ENCODE assay signal across 1 cellular context in the genomic region with DNA sequence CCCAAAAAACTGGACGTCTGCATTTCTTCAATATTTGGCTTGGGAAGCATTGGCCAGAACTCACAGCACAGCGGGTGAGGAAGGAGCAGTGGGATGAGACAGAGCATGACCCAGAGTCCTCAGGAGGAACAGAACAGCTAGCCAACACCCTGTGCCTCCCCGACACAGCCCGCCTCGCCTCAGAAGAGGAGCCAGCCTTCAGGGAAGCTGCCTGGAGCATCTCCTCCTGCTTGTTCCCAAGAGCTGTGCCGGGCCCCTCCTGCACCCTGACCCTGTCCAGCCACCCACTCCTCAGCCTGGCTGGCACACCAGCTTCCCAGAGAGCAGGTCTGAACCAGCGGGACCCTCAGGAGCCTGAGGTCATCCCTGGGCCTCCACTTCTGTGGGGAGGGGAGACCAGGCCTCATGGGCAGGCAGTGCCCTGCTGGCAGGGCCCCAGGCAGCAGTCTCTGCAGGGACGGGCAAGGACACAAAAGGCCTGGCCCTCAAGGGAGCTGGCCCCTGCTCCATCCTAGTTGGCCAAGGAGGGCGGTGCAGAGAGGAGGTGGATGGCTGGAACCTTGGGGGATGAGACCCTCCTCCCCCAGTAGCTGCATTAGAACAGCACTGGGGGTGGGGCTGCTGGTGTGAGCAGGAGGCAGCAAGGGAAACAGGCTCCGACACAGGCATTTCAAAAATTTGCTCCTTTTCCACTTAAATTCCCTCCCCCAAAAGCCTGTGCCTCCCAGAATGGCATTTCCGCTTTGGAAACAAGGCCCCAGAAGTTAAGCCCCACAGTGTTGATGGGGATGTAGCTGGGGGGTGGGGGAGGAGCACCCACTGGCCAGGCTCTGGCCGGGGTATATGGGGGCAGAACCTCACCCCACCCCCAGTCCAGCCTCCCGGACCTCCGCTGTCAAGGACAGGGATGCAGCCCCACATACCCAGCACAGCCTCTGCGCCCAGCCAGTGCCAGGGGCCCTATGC.
TF ChIP-seq lines count a peak whose summit lies in the region.

No MANE protein-coding gene starts in this region.

TF ChIP-seq in GM23338, 12 proteins besides CTCF, POLR2A, EP300 and RAD21 (continued from another document):
- TF ChIP-seq, protein P1, sequence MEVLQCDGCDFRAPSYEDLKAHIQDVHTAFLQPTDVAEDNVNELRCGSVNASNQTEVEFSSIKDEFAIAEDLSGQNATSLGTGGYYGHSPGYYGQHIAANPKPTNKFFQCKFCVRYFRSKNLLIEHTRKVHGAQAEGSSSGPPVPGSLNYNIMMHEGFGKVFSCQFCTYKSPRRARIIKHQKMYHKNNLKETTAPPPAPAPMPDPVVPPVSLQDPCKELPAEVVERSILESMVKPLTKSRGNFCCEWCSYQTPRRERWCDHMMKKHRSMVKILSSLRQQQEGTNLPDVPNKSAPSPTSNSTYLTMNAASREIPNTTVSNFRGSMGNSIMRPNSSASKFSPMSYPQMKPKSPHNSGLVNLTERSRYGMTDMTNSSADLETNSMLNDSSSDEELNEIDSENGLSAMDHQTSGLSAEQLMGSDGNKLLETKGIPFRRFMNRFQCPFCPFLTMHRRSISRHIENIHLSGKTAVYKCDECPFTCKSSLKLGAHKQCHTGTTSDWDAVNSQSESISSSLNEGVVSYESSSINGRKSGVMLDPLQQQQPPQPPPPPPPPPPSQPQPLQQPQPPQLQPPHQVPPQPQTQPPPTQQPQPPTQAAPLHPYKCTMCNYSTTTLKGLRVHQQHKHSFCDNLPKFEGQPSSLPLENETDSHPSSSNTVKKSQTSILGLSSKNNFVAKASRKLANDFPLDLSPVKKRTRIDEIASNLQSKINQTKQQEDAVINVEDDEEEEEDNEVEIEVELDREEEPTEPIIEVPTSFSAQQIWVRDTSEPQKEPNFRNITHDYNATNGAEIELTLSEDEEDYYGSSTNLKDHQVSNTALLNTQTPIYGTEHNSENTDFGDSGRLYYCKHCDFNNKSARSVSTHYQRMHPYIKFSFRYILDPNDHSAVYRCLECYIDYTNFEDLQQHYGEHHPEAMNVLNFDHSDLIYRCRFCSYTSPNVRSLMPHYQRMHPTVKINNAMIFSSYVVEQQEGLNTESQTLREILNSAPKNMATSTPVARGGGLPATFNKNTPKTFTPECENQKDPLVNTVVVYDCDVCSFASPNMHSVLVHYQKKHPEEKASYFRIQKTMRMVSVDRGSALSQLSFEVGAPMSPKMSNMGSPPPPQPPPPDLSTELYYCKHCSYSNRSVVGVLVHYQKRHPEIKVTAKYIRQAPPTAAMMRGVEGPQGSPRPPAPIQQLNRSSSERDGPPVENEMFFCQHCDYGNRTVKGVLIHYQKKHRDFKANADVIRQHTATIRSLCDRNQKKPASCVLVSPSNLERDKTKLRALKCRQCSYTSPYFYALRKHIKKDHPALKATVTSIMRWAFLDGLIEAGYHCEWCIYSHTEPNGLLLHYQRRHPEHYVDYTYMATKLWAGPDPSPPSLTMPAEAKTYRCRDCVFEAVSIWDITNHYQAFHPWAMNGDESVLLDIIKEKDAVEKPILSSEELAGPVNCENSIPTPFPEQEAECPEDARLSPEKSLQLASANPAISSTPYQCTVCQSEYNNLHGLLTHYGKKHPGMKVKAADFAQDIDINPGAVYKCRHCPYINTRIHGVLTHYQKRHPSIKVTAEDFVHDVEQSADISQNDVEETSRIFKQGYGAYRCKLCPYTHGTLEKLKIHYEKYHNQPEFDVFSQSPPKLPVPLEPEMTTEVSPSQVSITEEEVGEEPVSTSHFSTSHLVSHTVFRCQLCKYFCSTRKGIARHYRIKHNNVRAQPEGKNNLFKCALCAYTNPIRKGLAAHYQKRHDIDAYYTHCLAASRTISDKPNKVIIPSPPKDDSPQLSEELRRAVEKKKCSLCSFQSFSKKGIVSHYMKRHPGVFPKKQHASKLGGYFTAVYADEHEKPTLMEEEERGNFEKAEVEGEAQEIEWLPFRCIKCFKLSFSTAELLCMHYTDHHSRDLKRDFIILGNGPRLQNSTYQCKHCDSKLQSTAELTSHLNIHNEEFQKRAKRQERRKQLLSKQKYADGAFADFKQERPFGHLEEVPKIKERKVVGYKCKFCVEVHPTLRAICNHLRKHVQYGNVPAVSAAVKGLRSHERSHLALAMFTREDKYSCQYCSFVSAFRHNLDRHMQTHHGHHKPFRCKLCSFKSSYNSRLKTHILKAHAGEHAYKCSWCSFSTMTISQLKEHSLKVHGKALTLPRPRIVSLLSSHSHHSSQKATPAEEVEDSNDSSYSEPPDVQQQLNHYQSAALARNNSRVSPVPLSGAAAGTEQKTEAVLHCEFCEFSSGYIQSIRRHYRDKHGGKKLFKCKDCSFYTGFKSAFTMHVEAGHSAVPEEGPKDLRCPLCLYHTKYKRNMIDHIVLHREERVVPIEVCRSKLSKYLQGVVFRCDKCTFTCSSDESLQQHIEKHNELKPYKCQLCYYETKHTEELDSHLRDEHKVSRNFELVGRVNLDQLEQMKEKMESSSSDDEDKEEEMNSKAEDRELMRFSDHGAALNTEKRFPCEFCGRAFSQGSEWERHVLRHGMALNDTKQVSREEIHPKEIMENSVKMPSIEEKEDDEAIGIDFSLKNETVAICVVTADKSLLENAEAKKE (CRISPR knock-in tag; IDR thresholded peaks at IDR 0.05): peak; percentile 98
- TF ChIP-seq, protein P2, sequence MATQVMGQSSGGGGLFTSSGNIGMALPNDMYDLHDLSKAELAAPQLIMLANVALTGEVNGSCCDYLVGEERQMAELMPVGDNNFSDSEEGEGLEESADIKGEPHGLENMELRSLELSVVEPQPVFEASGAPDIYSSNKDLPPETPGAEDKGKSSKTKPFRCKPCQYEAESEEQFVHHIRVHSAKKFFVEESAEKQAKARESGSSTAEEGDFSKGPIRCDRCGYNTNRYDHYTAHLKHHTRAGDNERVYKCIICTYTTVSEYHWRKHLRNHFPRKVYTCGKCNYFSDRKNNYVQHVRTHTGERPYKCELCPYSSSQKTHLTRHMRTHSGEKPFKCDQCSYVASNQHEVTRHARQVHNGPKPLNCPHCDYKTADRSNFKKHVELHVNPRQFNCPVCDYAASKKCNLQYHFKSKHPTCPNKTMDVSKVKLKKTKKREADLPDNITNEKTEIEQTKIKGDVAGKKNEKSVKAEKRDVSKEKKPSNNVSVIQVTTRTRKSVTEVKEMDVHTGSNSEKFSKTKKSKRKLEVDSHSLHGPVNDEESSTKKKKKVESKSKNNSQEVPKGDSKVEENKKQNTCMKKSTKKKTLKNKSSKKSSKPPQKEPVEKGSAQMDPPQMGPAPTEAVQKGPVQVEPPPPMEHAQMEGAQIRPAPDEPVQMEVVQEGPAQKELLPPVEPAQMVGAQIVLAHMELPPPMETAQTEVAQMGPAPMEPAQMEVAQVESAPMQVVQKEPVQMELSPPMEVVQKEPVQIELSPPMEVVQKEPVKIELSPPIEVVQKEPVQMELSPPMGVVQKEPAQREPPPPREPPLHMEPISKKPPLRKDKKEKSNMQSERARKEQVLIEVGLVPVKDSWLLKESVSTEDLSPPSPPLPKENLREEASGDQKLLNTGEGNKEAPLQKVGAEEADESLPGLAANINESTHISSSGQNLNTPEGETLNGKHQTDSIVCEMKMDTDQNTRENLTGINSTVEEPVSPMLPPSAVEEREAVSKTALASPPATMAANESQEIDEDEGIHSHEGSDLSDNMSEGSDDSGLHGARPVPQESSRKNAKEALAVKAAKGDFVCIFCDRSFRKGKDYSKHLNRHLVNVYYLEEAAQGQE (IDR thresholded peaks at IDR 0.05; ENCODE audit: unreplicated experiment): no peak
- peak; percentile 79; the same call in 1 of the 2 replicates for TF ChIP-seq NANOG (IDR thresholded peaks at IDR 0.05; ENCODE audit: borderline replicate concordance)
- peak; percentile 56; the same call in 1 of the 2 replicates for TF ChIP-seq CREB1 (CRISPR knock-in tag; IDR thresholded peaks at IDR 0.05; ENCODE audit: low read depth)
TF ChIP-seq in GM23338: peak in this region for 4.
